Comparison of ENCODE assay signal across 10 cellular contexts in the genomic region with DNA sequence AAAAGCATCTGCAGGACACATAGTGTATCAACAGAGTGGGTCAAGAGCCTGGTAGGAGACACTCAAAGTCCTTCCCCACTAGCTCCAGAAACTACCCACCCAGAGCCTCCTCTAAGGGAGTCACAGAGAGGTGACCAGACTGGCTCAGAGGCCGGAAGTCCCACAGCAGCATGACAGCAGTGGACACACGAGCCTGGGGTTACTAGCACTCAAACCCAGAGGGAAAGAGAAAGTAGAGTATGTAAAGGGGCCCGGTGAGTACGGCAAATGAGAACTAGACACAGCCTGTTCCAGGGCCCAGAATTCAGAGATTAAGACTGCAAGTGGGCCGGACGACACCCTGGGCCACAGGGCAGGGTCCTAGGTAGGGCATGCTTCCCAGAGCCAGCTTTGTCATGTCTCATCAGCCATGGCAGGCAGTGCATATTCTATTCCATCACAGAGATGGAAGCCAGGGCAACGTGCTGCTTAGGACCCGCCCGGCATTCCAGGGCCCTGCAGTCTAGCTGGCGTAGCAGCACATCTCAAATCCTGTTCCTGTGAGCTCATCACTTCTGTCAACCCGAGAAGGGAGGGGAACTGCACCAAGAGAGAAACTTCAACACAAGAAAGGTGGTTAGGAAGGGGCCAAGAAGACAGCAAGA. TPM values are rescaled to one million over a fixed set of nuclear protein-coding genes. Genes with fewer than 3 reads are reported as not detected.
DNase-seq lines count a peak whose midpoint lies in the region; ATAC-seq, FAIRE-seq and TF ChIP-seq lines count a peak whose summit lies in the region.
"Had no signal": no experiment of that assay in that cellular context is flagged by ENCODE, and none has a peak within 500 bp of the region (broad histone marks: within the 10 kb centered on the region; RNA-seq: fewer than 3 reads in every experiment).

No MANE protein-coding gene starts in this region.

- peak; percentile 42 for FAIRE-seq in urothelium cell line (lab: Jason Lieb, UNC)

- H3K27me3 ChIP-seq in mesendoderm (ENCODE audit: insufficient read depth, low read length, poor library complexity): no peaks in the 10 kb centered on the region

- no peak overlapping the region for H2BK5ac ChIP-seq in mesendoderm (ENCODE audit: low read length)

- H4K8ac ChIP-seq in mesendoderm (ENCODE audit: low read depth, low read length): no peak overlapping the region

- H2BK15ac ChIP-seq in mesendoderm (replicated peaks; ENCODE audit: low read depth): no peak overlapping the region

- H3K27ac ChIP-seq in coronary artery (peak overlapping the region; percentile 91 to 97), mesendoderm (ENCODE audit: low read depth, low read length) (no peak overlapping the region)

- H2BK120ac ChIP-seq in mesendoderm (ENCODE audit: low read depth, low read length): no peak overlapping the region

- H3K23ac ChIP-seq in mesendoderm (ENCODE audit: low read length): no peak overlapping the region

- H3K4me3 Mint-ChIP-seq in activated naive CD8-positive, alpha-beta T cell treated with anti-CD3 and anti-CD28 coated beads, Interleukin-2, amount 10 ng/mL, durations not matched to agents 7 days and 5 days: no peak overlapping the region
- H3K4me3 Mint-ChIP-seq in activated naive CD8-positive, alpha-beta T cell treated with anti-CD3 and anti-CD28 coated beads, Interleukin-2, amount 50 U/mL, for 24 hours: no peak overlapping the region
- H3K4me3 Mint-ChIP-seq: B cell had no signal

- peak overlapping the region; percentile 60 for H3K27ac Mint-ChIP-seq in activated naive CD8-positive, alpha-beta T cell treated with anti-CD3 and anti-CD28 coated beads, Interleukin-2, amount 10 ng/mL, durations not matched to agents 7 days and 5 days
- no peak overlapping the region for H3K27ac Mint-ChIP-seq in activated naive CD8-positive, alpha-beta T cell treated with anti-CD3 and anti-CD28 coated beads, Interleukin-2, amount 50 U/mL, for 24 hours
- H3K27ac Mint-ChIP-seq: B cell, progenitor cell of endocrine pancreas had no signal

- H3K36me3 ChIP-seq in mesendoderm (ENCODE audit: control insufficient read depth, insufficient read depth, low read length): peaks cover 3% of the 10 kb centered on the region

- H3K4ac ChIP-seq in mesendoderm (ENCODE audit: low read depth, low read length): no peak overlapping the region

- H2AK5ac ChIP-seq in mesendoderm (ENCODE audit: low read length): no peak overlapping the region

- peaks cover 22% of the 10 kb centered on the region for H3K36me3 Mint-ChIP-seq in activated naive CD8-positive, alpha-beta T cell treated with anti-CD3 and anti-CD28 coated beads, Interleukin-2, amount 10 ng/mL, durations not matched to agents 7 days and 5 days
- H3K36me3 Mint-ChIP-seq in activated naive CD8-positive, alpha-beta T cell treated with anti-CD3 and anti-CD28 coated beads, Interleukin-2, amount 50 U/mL, for 24 hours (ENCODE audit: low read depth): peaks cover 12% of the 10 kb centered on the region

- H3K27me3 Mint-ChIP-seq in activated naive CD8-positive, alpha-beta T cell treated with anti-CD3 and anti-CD28 coated beads, Interleukin-2, amount 10 ng/mL, durations not matched to agents 7 days and 5 days: no peaks in the 10 kb centered on the region
- no peaks in the 10 kb centered on the region for H3K27me3 Mint-ChIP-seq in activated naive CD8-positive, alpha-beta T cell treated with anti-CD3 and anti-CD28 coated beads, Interleukin-2, amount 50 U/mL, for 24 hours
- H3K27me3 Mint-ChIP-seq: B cell had no signal

- H3K79me1 ChIP-seq in mesendoderm (ENCODE audit: low read length): peaks cover 35% of the 10 kb centered on the region

- no peak overlapping the region for H3K9ac ChIP-seq in mesendoderm (ENCODE audit: low read length)

- no CpG with 5 or more reads among the region's 11 CpGs for WGBS in mesendoderm (ENCODE audit: extremely low coverage, insufficient coverage, low lambda C conversion rate)

- H3K18ac ChIP-seq in mesendoderm (ENCODE audit: low read length): no peak overlapping the region

- H3K4me3 ChIP-seq in coronary artery (peak overlapping the region; percentile 96), mesendoderm (ENCODE audit: low read length) (no peak overlapping the region)

- DNase-seq in activated naive CD8-positive, alpha-beta T cell treated with anti-CD3 and anti-CD28 coated beads, Interleukin-2, amount 10 ng/mL, durations not matched to agents 7 days and 5 days: no peak
- no peak for DNase-seq in activated naive CD8-positive, alpha-beta T cell treated with anti-CD3 and anti-CD28 coated beads, Interleukin-2, amount 50 U/mL, for 24 hours
- peak; percentile 79 for DNase-seq in coronary artery (ENCODE audit: low spot score)
- DNase-seq in mesendoderm: peak; percentile 67
- DNase-seq in urothelium cell line (ENCODE audit: low spot score): peak; percentile 50
- DNase-seq in activated CD4-positive, CD25-positive, alpha-beta regulatory T cell (lab: John Stamatoyannopoulos, UW): no peak

- H4K5ac ChIP-seq in mesendoderm (ENCODE audit: low read length): no peak overlapping the region

- peaks cover 33% of the 10 kb centered on the region for H3K79me2 ChIP-seq in mesendoderm (ENCODE audit: control insufficient read depth, insufficient read depth, low read length)

- no peak for TF ChIP-seq CTCF in coronary artery (IDR thresholded peaks at IDR 0.05)

- peaks cover 4% of the 10 kb centered on the region for H3K4me1 ChIP-seq in mesendoderm (ENCODE audit: control insufficient read depth, low read depth, low read length)

- H3K56ac ChIP-seq in mesendoderm (ENCODE audit: low read length): no peak overlapping the region

- peaks cover 36% of the 10 kb centered on the region for H3K4me1 Mint-ChIP-seq in activated naive CD8-positive, alpha-beta T cell treated with anti-CD3 and anti-CD28 coated beads, Interleukin-2, amount 10 ng/mL, durations not matched to agents 7 days and 5 days
- peaks cover 35% of the 10 kb centered on the region for H3K4me1 Mint-ChIP-seq in activated naive CD8-positive, alpha-beta T cell treated with anti-CD3 and anti-CD28 coated beads, Interleukin-2, amount 50 U/mL, for 24 hours

- no peak for ATAC-seq in activated naive CD8-positive, alpha-beta T cell treated with anti-CD3 and anti-CD28 coated beads, Interleukin-2, amount 10 ng/mL, durations not matched to agents 7 days and 5 days (ENCODE audit: low read depth)
- ATAC-seq in activated naive CD8-positive, alpha-beta T cell treated with anti-CD3 and anti-CD28 coated beads, Interleukin-2, amount 50 U/mL, for 24 hours: no peak
- ATAC-seq in GM21381 (IDR thresholded peaks at IDR 0.05; ENCODE audit: unreplicated experiment) (no peak), GM21367 (IDR thresholded peaks at IDR 0.05; ENCODE audit: unreplicated experiment) (no peak)

- POLR2A ChIA-PET in activated naive CD8-positive, alpha-beta T cell treated with anti-CD3 and anti-CD28 coated beads, Interleukin-2, amount 10 ng/mL, durations not matched to agents 7 days and 5 days (lab: Charles Lee): interaction anchor here (0.5 to 1.2 kb wide), 4 partner anchors 11 to 322 kb away, joined by 3 to 5 read pairs (median 4); no protein-coding TSS in a partner anchor

- H3K9me3 Mint-ChIP-seq in activated naive CD8-positive, alpha-beta T cell treated with anti-CD3 and anti-CD28 coated beads, Interleukin-2, amount 10 ng/mL, durations not matched to agents 7 days and 5 days: no peaks in the 10 kb centered on the region
- no peaks in the 10 kb centered on the region for H3K9me3 Mint-ChIP-seq in activated naive CD8-positive, alpha-beta T cell treated with anti-CD3 and anti-CD28 coated beads, Interleukin-2, amount 50 U/mL, for 24 hours

- no peak overlapping the region for H3K4me2 ChIP-seq in mesendoderm (ENCODE audit: low read length)

RNA-seq across cellular contexts. Expression of gene IFFO1, which starts 4.2 kb away (rescaled TPM):
- total RNA-seq in activated naive CD8-positive, alpha-beta T cell treated with anti-CD3 and anti-CD28 coated beads, Interleukin-2, amount 10 ng/mL, durations not matched to agents 7 days and 5 days: 10 to 100 TPM; 35.8 to 37.5 TPM
- polyA plus RNA-seq in mesendoderm (2013, experiment 1 of 2): 4.3 TPM
- polyA plus RNA-seq in mesendoderm (2013, experiment 2 of 2): 4.1 TPM

RNA-seq across cellular contexts. Expression of gene NOP2, which starts 16.5 kb away (rescaled TPM):
- total RNA-seq in activated naive CD8-positive, alpha-beta T cell treated with anti-CD3 and anti-CD28 coated beads, Interleukin-2, amount 10 ng/mL, durations not matched to agents 7 days and 5 days: 10 to 100 TPM; 76.1 to 78.6 TPM
- 68.0 TPM for polyA plus RNA-seq in mesendoderm (2013, experiment 1 of 2)
- 67.6 TPM for polyA plus RNA-seq in mesendoderm (2013, experiment 2 of 2)

RNA-seq across cellular contexts. Expression of gene GAPDH, which starts 17.3 kb away (rescaled TPM):
- 1,000 to 10,000 TPM; 4,618 to 4,824 TPM for total RNA-seq in activated naive CD8-positive, alpha-beta T cell treated with anti-CD3 and anti-CD28 coated beads, Interleukin-2, amount 10 ng/mL, durations not matched to agents 7 days and 5 days
- 5,113 TPM for polyA plus RNA-seq in mesendoderm (2013, experiment 1 of 2)
- polyA plus RNA-seq in mesendoderm (2013, experiment 2 of 2): 5,145 TPM

RNA-seq across cellular contexts. Expression of gene CHD4, which starts 55.6 kb away (rescaled TPM):
- total RNA-seq in activated naive CD8-positive, alpha-beta T cell treated with anti-CD3 and anti-CD28 coated beads, Interleukin-2, amount 10 ng/mL, durations not matched to agents 7 days and 5 days: 100 to 1,000 TPM; 273 to 277 TPM
- polyA plus RNA-seq in mesendoderm (2013, experiment 1 of 2): 145 TPM
- 139 TPM for polyA plus RNA-seq in mesendoderm (2013, experiment 2 of 2)

RNA-seq across cellular contexts. Expression of gene NCAPD2, which starts 57.7 kb away (rescaled TPM):
- total RNA-seq in activated naive CD8-positive, alpha-beta T cell treated with anti-CD3 and anti-CD28 coated beads, Interleukin-2, amount 10 ng/mL, durations not matched to agents 7 days and 5 days: 100 to 1,000 TPM; 147 to 157 TPM
- 52.1 TPM for polyA plus RNA-seq in mesendoderm (2013, experiment 1 of 2)
- 50.5 TPM for polyA plus RNA-seq in mesendoderm (2013, experiment 2 of 2)

Comparison
In these comparisons a context has a peak if more than half of its experiments do, and no peak if none do; other contexts are left out.
1. DNase-seq: peak in coronary artery (single experiment), mesendoderm (single experiment) and urothelium cell line (single experiment); none in activated naive CD8-positive, alpha-beta T cell treated with anti-CD3 and anti-CD28 coated beads, Interleukin-2, amount 10 ng/mL, durations not matched to agents 7 days and 5 days (single experiment), activated naive CD8-positive, alpha-beta T cell treated with anti-CD3 and anti-CD28 coated beads, Interleukin-2, amount 50 U/mL, for 24 hours (single experiment) and activated CD4-positive, CD25-positive, alpha-beta regulatory T cell (0 of 4).